Comparison of ENCODE assay signal across 1 cellular context in the genomic region with DNA sequence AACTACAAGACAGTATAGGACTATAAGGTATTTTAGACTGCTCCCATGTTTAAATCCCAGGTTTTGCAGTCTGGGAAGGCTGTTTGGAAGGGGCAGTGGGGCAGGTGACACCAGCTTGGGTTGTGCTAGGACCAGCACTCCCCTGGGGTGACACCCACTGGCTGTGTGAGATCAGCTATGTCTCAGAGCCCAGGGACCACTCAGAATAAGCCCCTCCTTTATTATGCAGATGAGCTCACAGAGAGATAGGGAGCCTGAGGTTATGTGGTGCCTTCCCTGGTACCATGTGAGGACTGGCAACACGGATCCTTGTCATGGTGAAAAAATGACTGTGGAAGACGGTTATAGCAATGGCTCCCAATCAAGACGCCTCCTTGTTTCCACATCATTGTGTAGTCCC.
TF ChIP-seq lines count a peak whose summit lies in the region.

No MANE protein-coding gene starts in this region.

TF ChIP-seq in K562, 482 proteins besides CTCF, POLR2A, EP300 and RAD21 (continued from another document):
- TF ChIP-seq, protein P1, sequence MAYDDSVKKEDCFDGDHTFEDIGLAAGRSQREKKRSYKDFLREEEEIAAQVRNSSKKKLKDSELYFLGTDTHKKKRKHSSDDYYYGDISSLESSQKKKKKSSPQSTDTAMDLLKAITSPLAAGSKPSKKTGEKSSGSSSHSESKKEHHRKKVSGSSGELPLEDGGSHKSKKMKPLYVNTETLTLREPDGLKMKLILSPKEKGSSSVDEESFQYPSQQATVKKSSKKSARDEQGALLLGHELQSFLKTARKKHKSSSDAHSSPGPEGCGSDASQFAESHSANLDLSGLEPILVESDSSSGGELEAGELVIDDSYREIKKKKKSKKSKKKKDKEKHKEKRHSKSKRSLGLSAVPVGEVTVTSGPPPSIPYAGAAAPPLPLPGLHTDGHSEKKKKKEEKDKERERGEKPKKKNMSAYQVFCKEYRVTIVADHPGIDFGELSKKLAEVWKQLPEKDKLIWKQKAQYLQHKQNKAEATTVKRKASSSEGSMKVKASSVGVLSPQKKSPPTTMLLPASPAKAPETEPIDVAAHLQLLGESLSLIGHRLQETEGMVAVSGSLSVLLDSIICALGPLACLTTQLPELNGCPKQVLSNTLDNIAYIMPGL (CRISPR knock-in tag; IDR thresholded peaks at IDR 0.05): no peak
- no peak for TF ChIP-seq GABPA (tag; conservative IDR thresholded peaks at IDR 0.05; ENCODE audit: low read depth)
